In the genomic region with DNA sequence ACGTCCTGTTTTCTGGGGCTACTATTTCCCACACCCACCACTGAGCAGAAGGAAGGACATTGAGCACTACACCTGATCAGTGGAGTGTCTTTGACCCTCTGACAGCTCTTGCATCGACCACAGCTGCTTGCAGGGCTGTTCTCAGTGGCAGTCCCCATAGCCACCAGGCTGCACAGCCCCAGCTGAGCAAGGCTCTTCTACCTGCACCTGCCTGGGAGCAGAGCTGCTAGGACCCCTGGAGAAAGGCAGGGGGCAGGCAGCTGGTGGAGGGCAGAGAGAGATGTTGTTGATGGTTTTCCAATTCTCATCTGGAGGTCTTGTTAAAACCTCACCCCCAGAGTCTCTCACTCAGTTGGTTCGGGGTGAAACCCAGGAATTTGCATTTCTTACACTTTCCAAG, we compare ENCODE assay signal across 22 cellular contexts.
DNase-seq lines count a peak whose midpoint lies in the region; TF ChIP-seq lines count a peak whose summit lies in the region.
"Had no signal": no experiment of that assay in that cellular context is flagged by ENCODE, and none has a peak within 500 bp of the region (broad histone marks: within the 10 kb centered on the region; RNA-seq: fewer than 3 reads in every experiment).

No MANE protein-coding gene starts in this region.

- DNase-seq in ecto neural progenitor cell (ENCODE audit: low spot score) (peak; percentile 26), neural crest cell (ENCODE audit: low read depth, low spot score) (no peak), posterior vena cava (ENCODE audit: low spot score) (peak; percentile 64), uterus (no peak), kidney tubule cell (ENCODE audit: low spot score) (no peak), RKO (ENCODE audit: low spot score) (no peak)
- DNase-seq: AML-193; Caco-2; Calu3; CD4-positive, alpha-beta T cell; CD8-positive, alpha-beta T cell; DMS53; DMS79; DND-41; EL; GDM1 had no signal

- H3K4me1 Mint-ChIP-seq in neural crest cell: no peaks in the 10 kb centered on the region
- H3K4me1 Mint-ChIP-seq: B cell had no signal

- peak overlapping the region; percentile 43 for H3K27ac Mint-ChIP-seq in neural crest cell (ENCODE audit: unreplicated experiment)
- H3K27ac Mint-ChIP-seq: B cell; CD4-positive, alpha-beta T cell; CD8-positive, alpha-beta T cell had no signal

- H3K27me3 Mint-ChIP-seq in neural crest cell (ENCODE audit: low read depth): peaks cover 4% of the 10 kb centered on the region
- H3K27me3 Mint-ChIP-seq: B cell; CD4-positive, alpha-beta T cell had no signal

- H3K4me3 ChIP-seq in uterus: no peak overlapping the region
- H3K4me3 ChIP-seq: A549; BLaER1 treated with 17β-estradiol and CSF1 and Interleukin-3, amounts not matched to agents 10 nM and 100 nM; GM12878 had no signal

- peaks cover 3% of the 10 kb centered on the region for H3K36me3 Mint-ChIP-seq in neural crest cell (ENCODE audit: low read depth)
- H3K36me3 Mint-ChIP-seq: CD8-positive, alpha-beta T cell had no signal

- TF ChIP-seq CTCF in neural crest cell (conservative IDR thresholded peaks at IDR 0.05) (no peak), uterus (IDR thresholded peaks at IDR 0.05) (no peak)

- no peaks in the 10 kb centered on the region for H3K4me1 ChIP-seq in uterus
- H3K4me1 ChIP-seq: A549; BLaER1 treated with 17β-estradiol and CSF1 and Interleukin-3, amounts not matched to agents 10 nM and 100 nM; Caco-2 had no signal

- no peak for TF ChIP-seq POLR2A in uterus (IDR thresholded peaks at IDR 0.05)

- no peaks in the 10 kb centered on the region for H3K27me3 ChIP-seq in uterus
- H3K27me3 ChIP-seq: BLaER1 treated with 17β-estradiol and CSF1 and Interleukin-3, amounts not matched to agents 10 nM and 100 nM had no signal

- no peaks in the 10 kb centered on the region for H3K36me3 ChIP-seq in uterus
- H3K36me3 ChIP-seq: BLaER1 treated with 17β-estradiol and CSF1 and Interleukin-3, amounts not matched to agents 10 nM and 100 nM had no signal

- H3K9me3 Mint-ChIP-seq in neural crest cell: peaks cover 3% of the 10 kb centered on the region

- H3K27ac ChIP-seq in uterus: no peak overlapping the region
- H3K27ac ChIP-seq: 22Rv1; A549; BLaER1 treated with 17β-estradiol and CSF1 and Interleukin-3, amounts not matched to agents 10 nM and 100 nM; C4-2B had no signal

- intact Hi-C loops in posterior vena cava (cut with DNase I): no loop called here
- intact Hi-C loops in uterus (cut with DNase I; ENCODE audit: low total_unique reads): no loop called here

- no peak overlapping the region for H3K4me3 Mint-ChIP-seq in neural crest cell
- H3K4me3 Mint-ChIP-seq: B cell; CD4-positive, alpha-beta T cell; CD8-positive, alpha-beta T cell had no signal

- H3K9me3 ChIP-seq in uterus: no peaks in the 10 kb centered on the region
- H3K9me3 ChIP-seq: Caco-2 had no signal

Comparison
In these comparisons a context has a peak if more than half of its experiments do, and no peak if none do; other contexts are left out.
1. DNase-seq: peak in ecto neural progenitor cell (single experiment) and posterior vena cava (single experiment); none in neural crest cell (single experiment), uterus (0 of 2), kidney tubule cell (single experiment) and RKO (single experiment).